In genomic region chr10:32139223-32140073, GRCh38 we compare ENCODE assay signal across 1 cellular context.
TF ChIP-seq lines count a peak whose summit lies in the region.

No MANE protein-coding gene starts in this region.

TF ChIP-seq in IMR-90, 13 proteins besides CTCF, POLR2A, EP300 and RAD21 (continued from another document):
- TF ChIP-seq ELK1 (IDR thresholded peaks at IDR 0.05; ENCODE audit: borderline replicate concordance, low read depth, low read length): no peak
- peak; percentile 64 for TF ChIP-seq MAZ (IDR thresholded peaks at IDR 0.05; ENCODE audit: borderline replicate concordance, low read depth, low read length)
- TF ChIP-seq RCOR1 (IDR thresholded peaks at IDR 0.05; ENCODE audit: insufficient replicate concordance, low read length): peak; percentile 71
- TF ChIP-seq CEBPB (IDR thresholded peaks at IDR 0.05; ENCODE audit: low read depth, low read length): 0 out of 2 replicates have a peak, but pooled peaks have one; percentile 9
- TF ChIP-seq NFE2L2 (IDR thresholded peaks at IDR 0.05; ENCODE audit: low read depth, low read length): peak; percentile 67; the same call in 1 of the 2 replicates
